ENCODE assay signal across 5 cellular contexts in genomic region chr9:82916238-82916637, GRCh38.
A peak's percentile ranks its signal among the peaks of the same experiment; 100 is the strongest.
TF ChIP-seq lines count a peak whose summit lies in the region.

No MANE protein-coding gene starts in this region.

TF ChIP-seq in A549, 52 proteins besides CTCF, POLR2A, EP300 and RAD21:
- TF ChIP-seq ZFP36 (IDR thresholded peaks at IDR 0.05; ENCODE audit: borderline replicate concordance, partially characterized antibody) = peak; percentile 96

TF ChIP-seq in HEK293, 187 proteins besides CTCF, POLR2A, EP300 and RAD21:
- TF ChIP-seq SETDB1 (IDR thresholded peaks at IDR 0.05; ENCODE audit: insufficient read length, low read length) (peak; percentile 97), TRIM28 (IDR thresholded peaks at IDR 0.05; ENCODE audit: borderline replicate concordance, low read length) (peak; percentile 99), ZNF585B (tag by site-specific recombination; IDR thresholded peaks at IDR 0.05) (peak; percentile 99)

TF ChIP-seq in K562, 482 proteins besides CTCF, POLR2A, EP300 and RAD21:
- peak; percentile 48 for TF ChIP-seq ZFP36 (IDR thresholded peaks at IDR 0.05; ENCODE audit: low read depth, low read length, partially characterized antibody)

TF ChIP-seq in H1, 55 proteins besides CTCF, POLR2A, EP300 and RAD21:
- peak; percentile 84; the same call in 1 of the 2 replicates for TF ChIP-seq CBX5 (IDR thresholded peaks at IDR 0.05; ENCODE audit: low read depth, low read length)

TF ChIP-seq in HepG2, 621 proteins besides CTCF, POLR2A, EP300 and RAD21:
- TF ChIP-seq ZFP36 (IDR thresholded peaks at IDR 0.05; ENCODE audit: borderline replicate concordance, low read depth, low read length, partially characterized antibody) = peak; percentile 17
